In the genomic region with DNA sequence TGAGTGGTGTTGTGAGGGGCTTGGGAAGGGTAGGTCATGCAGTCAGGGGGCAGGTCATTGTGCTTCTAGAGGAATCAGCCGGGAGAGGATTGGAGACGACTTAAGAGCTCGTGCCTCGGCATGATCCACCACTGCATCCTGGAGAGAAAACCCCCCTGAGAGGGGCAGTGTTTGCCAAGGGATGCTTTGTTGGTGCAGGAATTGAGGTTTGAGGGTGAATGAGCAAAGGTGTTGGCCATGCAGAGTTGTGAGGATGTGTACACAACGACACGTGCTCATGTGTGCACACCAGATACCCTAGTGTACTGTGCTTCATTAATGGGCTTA, we compare ENCODE assay signal across 15 cellular contexts.
A peak's percentile ranks its signal among the peaks of the same experiment; 100 is the strongest.
DNase-seq lines count a peak whose midpoint lies in the region; ATAC-seq, FAIRE-seq and TF ChIP-seq lines count a peak whose summit lies in the region.
"Had no signal": no experiment of that assay in that cellular context is flagged by ENCODE, and none has a peak within 500 bp of the region (broad histone marks: within the 10 kb centered on the region; RNA-seq: fewer than 3 reads in every experiment).

No MANE protein-coding gene starts in this region.

- no peak overlapping the region for H2BK15ac ChIP-seq in H1 (ENCODE audit: low read length)

- peaks cover 44% of the 10 kb centered on the region for H3K4me1 Mint-ChIP-seq in HFFc6 (ENCODE audit: low read depth)

- peaks cover 0 to 2% of the 10 kb centered on the region in 2 experiments for H4K20me1 ChIP-seq in H1 (replicated peaks in 1 of 2; ENCODE audit: control insufficient read depth in 1 of 2, insufficient read depth in 2 of 2, low read length in 2 of 2)
- H4K20me1 ChIP-seq in osteoblast (ENCODE audit: insufficient read depth, low read length) = peaks cover 6% of the 10 kb centered on the region

- TF ChIP-seq EP300 in H1 (IDR thresholded peaks at IDR 0.05; ENCODE audit: borderline replicate concordance in 1 of 2, low read depth in 2 of 2, low read length in 2 of 2) = no peak

- H3K27ac ChIP-seq in A673 (ENCODE audit: low read depth, low read length, poor library complexity, severe bottlenecking) (peak overlapping the region; percentile 92), H1 (ENCODE audit: low read depth, low read length) (no peak overlapping the region), osteoblast (ENCODE audit: low read depth, low read length) (peak overlapping the region; percentile 67)

- 0 out of 4 replicates have a peak, but pooled peaks have one; percentile 2 to 25 for TF ChIP-seq RAD21 in H1 (IDR thresholded peaks at IDR 0.05 in 1 of 2, conservative IDR thresholded peaks at IDR 0.05 in 1 of 2; ENCODE audit: low read depth in 2 of 2, low read length in 2 of 2)

- peaks cover 7% of the 10 kb centered on the region for H3K27me3 Mint-ChIP-seq in HFFc6 (ENCODE audit: insufficient read depth)
- H3K27me3 Mint-ChIP-seq: activated CD4-positive, alpha-beta memory T cell treated with anti-CD3 and anti-CD28 coated beads for 36 hours; T-helper 17 cell had no signal

- CTCF ChIA-PET in A673 (lab: Charles Lee) (no interaction called here), H1 (lab: Charles Lee; ENCODE audit: partially characterized antibody) (interaction anchor here (0.7 to 2.1 kb wide), 6 partner anchors 9 to 328 kb away, joined by 4 to 13 read pairs (median 5); no protein-coding TSS in a partner anchor)

- H2AFZ ChIP-seq in H1 (ENCODE audit: low read length) (no peak overlapping the region), osteoblast (ENCODE audit: low read length) (no peak overlapping the region)

- no TSS peak for BruUV-seq in A673 (replicated peaks; lab: Mats Ljungman, UMichigan)

- TF ChIP-seq CTCF in A673 (conservative IDR thresholded peaks at IDR 0.05; ENCODE audit: low read depth, low read length) (no peak), HFFc6 (IDR thresholded peaks at IDR 0.05) (no peak), H1 (IDR thresholded peaks at IDR 0.05; ENCODE audit: control extremely low read depth in 1 of 3, insufficient read depth in 1 of 3, low read depth in 1 of 3, low read length in 3 of 3) (no peak), osteoblast (IDR thresholded peaks at IDR 0.05; ENCODE audit: extremely low read depth, low read depth, low read length) (no peak)

- H3K36me3 ChIP-seq in A673 (ENCODE audit: insufficient read depth, low read length, poor library complexity, severe bottlenecking) (no peaks in the 10 kb centered on the region), H1 (ENCODE audit: control insufficient read depth in 2 of 4, insufficient read depth in 4 of 4, low read length in 3 of 4) (no peaks in the 10 kb centered on the region), osteoblast (ENCODE audit: insufficient read depth, low read length) (no peaks in the 10 kb centered on the region)

- peaks cover 30% of the 10 kb centered on the region for H3K4me1 ChIP-seq in A673 (ENCODE audit: insufficient read depth, low read length, poor library complexity, severe bottlenecking)
- peaks cover 0 to 6% (median 0%) of the 10 kb centered on the region in 4 experiments; a peak in 2 of 7 replicates for H3K4me1 ChIP-seq in H1 (replicated peaks in 1 of 4; ENCODE audit: control insufficient read depth in 3 of 4, insufficient read depth in 4 of 4, low read length in 3 of 4)
- peaks cover 27% of the 10 kb centered on the region for H3K4me1 ChIP-seq in osteoblast (ENCODE audit: insufficient read depth, low read length)

- H4K8ac ChIP-seq in H1 (ENCODE audit: extremely low read depth, insufficient read depth, low read length) = no peak overlapping the region

- H3K9me3 Mint-ChIP-seq in HFFc6 = no peaks in the 10 kb centered on the region
- H3K9me3 Mint-ChIP-seq: activated CD4-positive, alpha-beta memory T cell treated with anti-CD3 and anti-CD28 coated beads for 36 hours had no signal

- no peak overlapping the region for H3K4ac ChIP-seq in H1 (replicated peaks; ENCODE audit: insufficient read length, low read depth, low read length)

- no peak overlapping the region for H4K91ac ChIP-seq in H1 (replicated peaks; ENCODE audit: insufficient read length, low read length)

- H2AK5ac ChIP-seq in H1 (ENCODE audit: low read depth, low read length) = no peak overlapping the region

- no peak overlapping the region for H3K56ac ChIP-seq in H1 (replicated peaks; ENCODE audit: insufficient read length, low read depth, low read length)

- H3K27ac Mint-ChIP-seq in HFFc6 = peak overlapping the region; percentile 74
- H3K27ac Mint-ChIP-seq: activated CD4-positive, alpha-beta memory T cell treated with anti-CD3 and anti-CD28 coated beads for 36 hours; T-helper 17 cell had no signal

- H3K14ac ChIP-seq in H1 (ENCODE audit: insufficient read length) = no peak overlapping the region

- no peaks in the 10 kb centered on the region for H3K79me2 ChIP-seq in H1 (ENCODE audit: control insufficient read depth in 1 of 2, insufficient read depth in 2 of 2, low read length in 2 of 2)
- H3K79me2 ChIP-seq in osteoblast (ENCODE audit: insufficient read depth, low read length) = no peaks in the 10 kb centered on the region

- DNase-seq in A673 (ENCODE audit: low spot score) = no peak
- DNase-seq in HFFc6 = no peak
- no peak for DNase-seq in H1 (ENCODE audit: low read depth in 1 of 2, low spot score in 2 of 2)
- peak; percentile 56 for DNase-seq in osteoblast (ENCODE audit: insufficient read length, low spot score, missing footprints)
- DNase-seq in NCI-H2171 treated with DMSO at 0.1 percent for 48 hours (lab: John Stamatoyannopoulos, UW) = no peak
- DNase-seq in iPS-NIHi11 (ENCODE audit: low spot score) = no peak
- DNase-seq in RCC 7860 (ENCODE audit: low spot score) = no peak
- DNase-seq: activated CD4-positive, alpha-beta memory T cell treated with anti-CD3 and anti-CD28 coated beads for 36 hours; activated naive CD4-positive, alpha-beta T cell treated with anti-CD3 and anti-CD28 coated beads, Interleukin-2, amount 50 U/mL, for 16 hours; glutamatergic neuron; GOT3; small intestine; T-helper 17 cell had no signal

- TF ChIP-seq POLR2A in H1 (IDR thresholded peaks at IDR 0.05; ENCODE audit: control extremely low read depth in 1 of 2, low read depth in 2 of 2, low read length in 2 of 2) = no peak

- H2BK120ac ChIP-seq in H1 (replicated peaks; ENCODE audit: low read depth, low read length) = no peak overlapping the region

- H3K23ac ChIP-seq in H1 (ENCODE audit: insufficient read length) = no peak overlapping the region

- H2BK12ac ChIP-seq in H1 (ENCODE audit: low read depth, low read length) = no peak overlapping the region

- ATAC-seq in GM18907 (IDR thresholded peaks at IDR 0.05; ENCODE audit: unreplicated experiment) = no peak
- ATAC-seq: T-helper 17 cell had no signal

- no peaks in the 10 kb centered on the region for H3K23me2 ChIP-seq in H1 (ENCODE audit: low read depth, low read length)

- intact Hi-C loops in A673 (cut with micrococcal nuclease; ENCODE audit: unreplicated experiment) = no loop called here

- no peak overlapping the region for H3K4me3 ChIP-seq in A673 (ENCODE audit: low read depth, low read length, poor library complexity, severe bottlenecking)
- H3K4me3 ChIP-seq in H1 (ENCODE audit: extremely low read depth in 1 of 4, insufficient read depth in 2 of 4, low read depth in 3 of 4, low read length in 4 of 4) = no peak overlapping the region
- peak overlapping the region; percentile 18 for H3K4me3 ChIP-seq in osteoblast (ENCODE audit: insufficient read depth, low read length)
- H3K4me3 ChIP-seq: BLaER1 treated with 17β-estradiol and CSF1 and Interleukin-3, amounts not matched to agents 10 nM and 100 nM had no signal

- POLR2A ChIA-PET in A673 (lab: Charles Lee; ENCODE audit: low non-redundant PET) (no interaction called here), H1 (lab: Charles Lee; ENCODE audit: partially characterized antibody) (interaction anchor here (1.5 kb wide), 1 partner anchor 45 kb away, joined by 4 read pairs; no protein-coding TSS in a partner anchor)

- H2BK20ac ChIP-seq in H1 (ENCODE audit: low read length) = no peak overlapping the region

- H3K4me3 Mint-ChIP-seq in HFFc6 = peak overlapping the region; percentile 21
- H3K4me3 Mint-ChIP-seq: activated CD4-positive, alpha-beta memory T cell treated with anti-CD3 and anti-CD28 coated beads for 36 hours; T-helper 17 cell had no signal

- no peaks in the 10 kb centered on the region for H3K36me3 Mint-ChIP-seq in HFFc6 (ENCODE audit: low read depth)
- H3K36me3 Mint-ChIP-seq: activated CD4-positive, alpha-beta memory T cell treated with anti-CD3 and anti-CD28 coated beads for 36 hours had no signal

- no peaks in the 10 kb centered on the region for H3K9me3 ChIP-seq in A673 (ENCODE audit: low read depth, low read length, poor library complexity, severe bottlenecking)
- no peaks in the 10 kb centered on the region for H3K9me3 ChIP-seq in H1 (ENCODE audit: insufficient read depth in 2 of 2, low read depth in 1 of 2, low read length in 1 of 2)
- no peaks in the 10 kb centered on the region for H3K9me3 ChIP-seq in osteoblast (ENCODE audit: low read depth, low read length)
- H3K9me3 ChIP-seq: BLaER1 treated with 17β-estradiol and CSF1 and Interleukin-3, amounts not matched to agents 10 nM and 100 nM had no signal

- H3K27me3 ChIP-seq in A673 (replicated peaks; ENCODE audit: insufficient read depth, low read depth, low read length, poor library complexity) (no peaks in the 10 kb centered on the region), H1 (replicated peaks in 1 of 4; ENCODE audit: control insufficient read depth in 3 of 4, extremely low read depth in 1 of 4, insufficient read depth in 3 of 4, low read length in 3 of 4) (no peaks in the 10 kb centered on the region), osteoblast (ENCODE audit: insufficient read depth, low read length) (peaks cover 11% of the 10 kb centered on the region)
- H3K27me3 ChIP-seq: BLaER1 treated with 17β-estradiol and CSF1 and Interleukin-3, amounts not matched to agents 10 nM and 100 nM had no signal

- H2BK5ac ChIP-seq in H1 (ENCODE audit: low read depth, low read length) = no peak overlapping the region

- H4K5ac ChIP-seq in H1 (ENCODE audit: insufficient read length, low read depth, low read length) = no peak overlapping the region

- H3K9ac ChIP-seq in H1 (replicated peaks in 1 of 4; ENCODE audit: extremely low read depth in 1 of 4, low read depth in 3 of 4, low read length in 3 of 4) = no peak overlapping the region
- H3K9ac ChIP-seq: BLaER1 treated with 17β-estradiol and CSF1 and Interleukin-3, amounts not matched to agents 10 nM and 100 nM had no signal

- no peak overlapping the region for H3K18ac ChIP-seq in H1 (ENCODE audit: extremely low read depth, low read length)

- WGBS in H1 (ENCODE audit: extremely low coverage in 1 of 2, insufficient coverage in 1 of 2, insufficient read length in 1 of 2, insufficient replicate concordance in 2 of 2, low coverage in 1 of 2, low lambda C conversion rate in 2 of 2, missing lambda C conversion rate in 1 of 2), 2 experiments = 88% methylated on average over 6 of the region's 6 CpGs; no CpG with 5 or more reads in 1 of the 2 experiments

- H3K79me1 ChIP-seq in H1 (ENCODE audit: low read depth, low read length) = no peaks in the 10 kb centered on the region

- FAIRE-seq in H1 (lab: Jason Lieb, UNC) (no peak), RCC 7860 (lab: Jason Lieb, UNC) (no peak)
- FAIRE-seq: small intestine had no signal

- H3K4me2 ChIP-seq in H1 (ENCODE audit: insufficient read depth in 1 of 2, low read depth in 2 of 2, low read length in 2 of 2) (no peak overlapping the region), osteoblast (ENCODE audit: insufficient read depth, low read length) (peak overlapping the region; percentile 66)

TF ChIP-seq in H1, 55 proteins besides CTCF, POLR2A, EP300 and RAD21 (continues in another document):
- TF ChIP-seq BRCA1 (IDR thresholded peaks at IDR 0.05; ENCODE audit: low read depth, low read length) = no peak
